8 cellular contexts compared by ENCODE assay signal in the genomic region with DNA sequence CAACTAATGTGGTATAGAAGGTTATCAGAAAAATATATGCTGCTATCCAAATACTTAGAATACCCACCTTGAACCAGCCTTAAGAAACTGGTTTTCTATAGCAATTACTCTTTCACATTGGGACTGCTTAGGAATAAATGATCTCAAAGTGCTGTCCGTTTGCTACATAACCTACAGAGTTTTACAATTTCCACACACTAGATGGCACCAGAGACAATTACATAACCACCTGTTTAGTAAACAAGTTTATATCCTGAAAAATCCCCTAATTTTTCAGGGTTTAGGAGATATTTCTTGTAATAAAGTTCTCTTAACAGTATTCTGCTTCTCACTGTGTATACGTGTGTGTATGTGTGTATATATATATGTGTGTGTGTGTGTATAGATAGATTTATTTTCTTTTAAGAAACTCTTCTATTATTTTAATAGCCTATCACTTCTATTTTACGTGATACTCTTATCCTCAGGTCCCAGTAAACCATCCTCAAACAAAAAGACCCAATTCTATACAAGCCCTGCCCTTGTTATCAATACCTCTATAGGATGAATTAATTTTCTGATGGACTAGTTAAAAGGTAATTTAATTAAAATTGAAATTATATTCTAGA. TPM values are rescaled to one million over a fixed set of nuclear protein-coding genes. Genes with fewer than 3 reads are reported as not detected.
A peak's percentile ranks its signal among the peaks of the same experiment; 100 is the strongest.
DNase-seq lines count a peak whose midpoint lies in the region; ATAC-seq, FAIRE-seq and TF ChIP-seq lines count a peak whose summit lies in the region.

No MANE protein-coding gene starts in this region.

- TF ChIP-seq CTCF in 22Rv1 (IDR thresholded peaks at IDR 0.05) = peak; percentile 79
- TF ChIP-seq CTCF in GM10248 (IDR thresholded peaks at IDR 0.05; ENCODE audit: control extremely low read depth, extremely low read depth, low read depth, missing control alignments) = peak; percentile 47
- peak; percentile 59 for TF ChIP-seq CTCF in MM.1S (IDR thresholded peaks at IDR 0.05; ENCODE audit: low read length)
- TF ChIP-seq CTCF in K562 (IDR thresholded peaks at IDR 0.05 in 2 of 3, conservative IDR thresholded peaks at IDR 0.05 in 1 of 3; ENCODE audit: insufficient read depth in 2 of 3, low read depth in 1 of 3, low read length in 3 of 3) = peak; percentile 3 to 43 (median 14); a peak in 2 of 6 replicates

- DNase-seq in GM10248 (ENCODE audit: extremely low spot score) (no peak), MM.1S (peak; percentile 57), K562 (ENCODE audit: extremely low read depth in 1 of 4, low spot score in 3 of 4) (peak; percentile 4 to 28 (median 5)), myocyte (ENCODE audit: low read depth) (peak; percentile 20)
- DNase-seq in stimulated activated CD4-positive, alpha-beta T cell treated with anti-CD3 and anti-CD28 coated beads, Interleukin-1b, Interleukin-23, amount 100 ng/mL, for 48 hours = no peak

- H3F3A ChIP-seq in MM.1S (ENCODE audit: insufficient read depth, low read length) = no peaks in the 10 kb centered on the region

- no peaks in the 10 kb centered on the region for H4K20me1 ChIP-seq in MM.1S (ENCODE audit: insufficient read depth, low read length)
- H4K20me1 ChIP-seq in K562 (replicated peaks; ENCODE audit: control insufficient read depth, insufficient read depth, low read length) = no peaks in the 10 kb centered on the region

- intact Hi-C loops in K562 (cut with micrococcal nuclease) = loop anchor here (2.0 to 10.0 kb wide), 2 partner anchors 840 to 1302 kb away; no protein-coding TSS in a partner anchor

- no peak overlapping the region for H3K4me2 ChIP-seq in MM.1S (ENCODE audit: low read depth, low read length)
- H3K4me2 ChIP-seq in K562 (ENCODE audit: insufficient read depth, low read length) = no peak overlapping the region

- in situ Hi-C loops in K562 (cut with MboI) = loop anchor here (25.0 kb wide), 2 partner anchors 844 to 1319 kb away; no protein-coding TSS in a partner anchor

- no peak for TF ChIP-seq POLR2A in K562 (conservative IDR thresholded peaks at IDR 0.05)

- no peaks in the 10 kb centered on the region for H3K9me1 ChIP-seq in K562 (ENCODE audit: control insufficient read depth, insufficient read depth, low read length)

- peak; percentile 58 to 62 for TF ChIP-seq RAD21 in K562 (CRISPR knock-in tag; conservative IDR thresholded peaks at IDR 0.05 in 1 of 2, IDR thresholded peaks at IDR 0.05 in 1 of 2)

- 2% methylated on average over 3 of the region's 3 CpGs for WGBS in K562 (ENCODE audit: insufficient coverage, low coverage, missing lambda C conversion rate)

- H3K4me3 ChIP-seq in MM.1S (ENCODE audit: low read length) = no peak overlapping the region
- no peak overlapping the region for H3K4me3 ChIP-seq in K562

- CTCF ChIA-PET in GM10248 (lab: Yijun Ruan, JAX) (interaction anchor here (0.8 kb wide), 1 partner anchor 11 kb away, joined by 3 read pairs; no protein-coding TSS in a partner anchor), K562 (lab: Yijun Ruan, JAX; ENCODE audit: low intra/inter-chr PET ratio) (interaction anchor here (1.2 to 1.3 kb wide), 2 partner anchors 840 to 1307 kb away, joined by 3 to 5 read pairs; no protein-coding TSS in a partner anchor)

- H3K79me2 ChIP-seq in MM.1S (ENCODE audit: low read length) (no peaks in the 10 kb centered on the region), K562 (ENCODE audit: control insufficient read depth, insufficient read depth, low read length) (no peaks in the 10 kb centered on the region)

- H3K36me3 ChIP-seq in MM.1S (replicated peaks; ENCODE audit: insufficient read depth, low read length) = no peaks in the 10 kb centered on the region
- H3K36me3 ChIP-seq in K562 (ENCODE audit: control insufficient read depth, insufficient read depth, low read length) = no peaks in the 10 kb centered on the region

- H2AFZ ChIP-seq in MM.1S (ENCODE audit: low read length) (no peak overlapping the region), K562 (ENCODE audit: low read depth, low read length) (no peak overlapping the region)

- BruUV-seq in K562 (replicated peaks; lab: Mats Ljungman, UMichigan) = no TSS peak

- H3K27me3 ChIP-seq in MM.1S (replicated peaks; ENCODE audit: insufficient read depth, low read length) = no peaks in the 10 kb centered on the region
- no peaks in the 10 kb centered on the region for H3K27me3 ChIP-seq in K562 (ENCODE audit: control insufficient read depth in 2 of 2, insufficient read depth in 2 of 2, low read length in 2 of 2)

- no peak overlapping the region for H3K9ac ChIP-seq in MM.1S (ENCODE audit: low read length)
- no peak overlapping the region for H3K9ac ChIP-seq in K562 (ENCODE audit: insufficient read depth in 1 of 2, low read depth in 2 of 2, low read length in 2 of 2)

- H3K9me3 ChIP-seq in MM.1S (replicated peaks; ENCODE audit: insufficient read depth, low read length) (no peaks in the 10 kb centered on the region), K562 (replicated peaks; ENCODE audit: control insufficient read depth, insufficient read depth, low read depth, low read length) (no peaks in the 10 kb centered on the region)

- no peak for TF ChIP-seq EP300 in K562 (IDR thresholded peaks at IDR 0.05; ENCODE audit: low read length)

- ATAC-seq in K562 (no peak), HG03095 (IDR thresholded peaks at IDR 0.05; ENCODE audit: unreplicated experiment) (no peak), HG02938 (IDR thresholded peaks at IDR 0.05; ENCODE audit: unreplicated experiment) (no peak)

- no peaks in the 10 kb centered on the region for H3K9me2 ChIP-seq in MM.1S (replicated peaks; ENCODE audit: insufficient read depth, low read length)

- POLR2A ChIA-PET in GM10248 (lab: Yijun Ruan, JAX) (no interaction called here), K562 (lab: Yijun Ruan, JAX) (no interaction called here)

- H3K27ac ChIP-seq in 22Rv1 = no peak overlapping the region
- H3K27ac ChIP-seq in MM.1S (ENCODE audit: low read length) = no peak overlapping the region
- H3K27ac ChIP-seq in K562 (ENCODE audit: extremely low read depth, low read depth, low read length) = no peak overlapping the region

- FAIRE-seq in K562 (lab: Jason Lieb, UNC) = no peak

- H3K4me1 ChIP-seq in MM.1S (ENCODE audit: low read length) = no peaks in the 10 kb centered on the region
- H3K4me1 ChIP-seq in K562 (replicated peaks in 1 of 2; ENCODE audit: control insufficient read depth in 2 of 2, insufficient read depth in 2 of 2, low read length in 2 of 2) = no peaks in the 10 kb centered on the region

RNA-seq across cellular contexts. Expression of gene OR5I1, which starts 6.7 kb away (rescaled TPM):
- total RNA-seq in K562 (2011; cell fraction: chromatin; rRNA removed; ENCODE audit: low replicate concordance) = not detected in 2 replicates
- total RNA-seq in K562 (2011; cell fraction: nucleolus; rRNA removed) = not detected in 2 replicates
- total RNA-seq in K562 (2011; cell fraction: nucleoplasm; rRNA removed) = not detected in 2 replicates
- total RNA-seq in K562 (2014; rRNA removed) (not detected in 2 replicates), K562 (2014; rRNA removed; fragmentation: Illumina TruSeq; extraction: Trizol) (not detected in 2 replicates), K562 (2015; rRNA removed; fragmentation: Illumina TruSeq; extraction: Trizol) (not detected in 2 replicates), K562 (2021) (not detected in 2 replicates), myocyte (not detected in 2 replicates)
- polyA plus RNA-seq in K562 (2011; rRNA removed) (not detected in 2 replicates), K562 (2014; fragmentation: Illumina TruSeq; extraction: Trizol) (not detected in 2 replicates), K562 (2014; fragmentation: Nextera tagmentation; extraction: Ambion mirVana) (not detected), K562 (2014; rRNA removed) (not detected in 2 replicates)
- not detected in 2 replicates for polyA plus RNA-seq in K562 (2011; cell fraction: cytosol; rRNA removed)
- not detected in 2 replicates for polyA plus RNA-seq in K562 (2011; cell fraction: nucleus; rRNA removed)
- polyA plus RNA-seq in K562 (2012) = not detected in 2 replicates
- polyA minus RNA-seq in K562 (2011; rRNA and poly(A)+ RNA removed) = not detected in 2 replicates
- polyA minus RNA-seq in K562 (2011; cell fraction: cytosol; rRNA and poly(A)+ RNA removed) = not detected in 2 replicates
- polyA minus RNA-seq in K562 (2011; cell fraction: nucleus; rRNA and poly(A)+ RNA removed) = not detected in 2 replicates
- not detected for polyA plus RNA-seq in myocyte (2012)

RNA-seq across cellular contexts. Expression of gene OR10AG1, which starts 26.9 kb away (rescaled TPM):
- total RNA-seq in K562 (2011; cell fraction: chromatin; rRNA removed; ENCODE audit: low replicate concordance) = not detected in 2 replicates
- not detected in 2 replicates for total RNA-seq in K562 (2011; cell fraction: nucleolus; rRNA removed)
- not detected in 2 replicates for total RNA-seq in K562 (2011; cell fraction: nucleoplasm; rRNA removed)
- total RNA-seq in K562 (2014; rRNA removed) = not detected in 2 replicates
- not detected in 2 replicates for total RNA-seq in K562 (2014; rRNA removed; fragmentation: Illumina TruSeq; extraction: Trizol)
- not detected in 2 replicates for total RNA-seq in K562 (2015; rRNA removed; fragmentation: Illumina TruSeq; extraction: Trizol)
- not detected in 2 replicates for total RNA-seq in K562 (2021)
- polyA plus RNA-seq in K562 (2011; rRNA removed) = not detected in 2 replicates
- not detected in 2 replicates for polyA plus RNA-seq in K562 (2011; cell fraction: cytosol; rRNA removed)
- polyA plus RNA-seq in K562 (2011; cell fraction: nucleus; rRNA removed) = not detected in 2 replicates
- polyA plus RNA-seq in K562 (2012) = not detected in 2 replicates
- polyA plus RNA-seq in K562 (2014; fragmentation: Illumina TruSeq; extraction: Trizol) = not detected in 2 replicates
- not detected for polyA plus RNA-seq in K562 (2014; fragmentation: Nextera tagmentation; extraction: Ambion mirVana)
- polyA plus RNA-seq in K562 (2014; rRNA removed) = not detected in 2 replicates
- polyA minus RNA-seq in K562 (2011; rRNA and poly(A)+ RNA removed) = not detected in 2 replicates
- polyA minus RNA-seq in K562 (2011; cell fraction: cytosol; rRNA and poly(A)+ RNA removed) = not detected in 2 replicates
- not detected in 2 replicates for polyA minus RNA-seq in K562 (2011; cell fraction: nucleus; rRNA and poly(A)+ RNA removed)
- total RNA-seq in myocyte = not detected in 2 replicates
- polyA plus RNA-seq in myocyte (2012) = not detected

RNA-seq across cellular contexts. Expression of gene OR5W2, which starts 28.5 kb away (rescaled TPM):
- total RNA-seq in K562 (2011; cell fraction: chromatin; rRNA removed; ENCODE audit: low replicate concordance) = not detected in 2 replicates
- not detected in 2 replicates for total RNA-seq in K562 (2011; cell fraction: nucleolus; rRNA removed)
- total RNA-seq in K562 (2011; cell fraction: nucleoplasm; rRNA removed) = not detected in 2 replicates
- total RNA-seq in K562 (2014; rRNA removed) = not detected in 2 replicates
- not detected in 2 replicates for total RNA-seq in K562 (2014; rRNA removed; fragmentation: Illumina TruSeq; extraction: Trizol)
- not detected in 2 replicates for total RNA-seq in K562 (2015; rRNA removed; fragmentation: Illumina TruSeq; extraction: Trizol)
- total RNA-seq in K562 (2021) = not detected in 2 replicates
- not detected in 2 replicates for polyA plus RNA-seq in K562 (2011; rRNA removed)
- not detected in 2 replicates for polyA plus RNA-seq in K562 (2011; cell fraction: cytosol; rRNA removed)
- not detected in 2 replicates for polyA plus RNA-seq in K562 (2011; cell fraction: nucleus; rRNA removed)
- not detected in 2 replicates for polyA plus RNA-seq in K562 (2012)
- not detected in 2 replicates for polyA plus RNA-seq in K562 (2014; fragmentation: Illumina TruSeq; extraction: Trizol)
- not detected for polyA plus RNA-seq in K562 (2014; fragmentation: Nextera tagmentation; extraction: Ambion mirVana)
- not detected in 2 replicates for polyA plus RNA-seq in K562 (2014; rRNA removed)
- polyA minus RNA-seq in K562 (2011; rRNA and poly(A)+ RNA removed) = not detected in 2 replicates
- polyA minus RNA-seq in K562 (2011; cell fraction: cytosol; rRNA and poly(A)+ RNA removed) = not detected in 2 replicates
- not detected in 2 replicates for polyA minus RNA-seq in K562 (2011; cell fraction: nucleus; rRNA and poly(A)+ RNA removed)
- total RNA-seq in myocyte = not detected in 2 replicates
- polyA plus RNA-seq in myocyte (2012) = not detected

RNA-seq across cellular contexts. Expression of gene OR5F1, which starts 51.5 kb away (rescaled TPM):
- not detected in 2 replicates for total RNA-seq in K562 (2011; cell fraction: chromatin; rRNA removed; ENCODE audit: low replicate concordance)
- total RNA-seq in K562 (2011; cell fraction: nucleolus; rRNA removed) = not detected in 2 replicates
- total RNA-seq in K562 (2011; cell fraction: nucleoplasm; rRNA removed) = not detected in 2 replicates
- total RNA-seq in K562 (2014; rRNA removed) (not detected in 2 replicates), K562 (2014; rRNA removed; fragmentation: Illumina TruSeq; extraction: Trizol) (not detected in 2 replicates), K562 (2015; rRNA removed; fragmentation: Illumina TruSeq; extraction: Trizol) (not detected in 2 replicates), K562 (2021) (not detected in 2 replicates), myocyte (not detected in 2 replicates)
- polyA plus RNA-seq in K562 (2011; rRNA removed) (not detected in 2 replicates), K562 (2014; fragmentation: Illumina TruSeq; extraction: Trizol) (not detected in 2 replicates), K562 (2014; fragmentation: Nextera tagmentation; extraction: Ambion mirVana) (not detected), K562 (2014; rRNA removed) (not detected in 2 replicates)
- polyA plus RNA-seq in K562 (2011; cell fraction: cytosol; rRNA removed) = not detected in 2 replicates
- not detected in 2 replicates for polyA plus RNA-seq in K562 (2011; cell fraction: nucleus; rRNA removed)
- polyA plus RNA-seq in K562 (2012) = not detected in 2 replicates
- polyA minus RNA-seq in K562 (2011; rRNA and poly(A)+ RNA removed) = not detected in 2 replicates
- polyA minus RNA-seq in K562 (2011; cell fraction: cytosol; rRNA and poly(A)+ RNA removed) = not detected in 2 replicates
- polyA minus RNA-seq in K562 (2011; cell fraction: nucleus; rRNA and poly(A)+ RNA removed) = not detected in 2 replicates
- polyA plus RNA-seq in myocyte (2012) = not detected

RNA-seq across cellular contexts. Expression of gene TRIM51, which starts 59.8 kb away (rescaled TPM):
- not detected in 2 replicates for total RNA-seq in K562 (2011; cell fraction: chromatin; rRNA removed; ENCODE audit: low replicate concordance)
- total RNA-seq in K562 (2011; cell fraction: nucleolus; rRNA removed) = not detected in 2 replicates
- not detected in 2 replicates for total RNA-seq in K562 (2011; cell fraction: nucleoplasm; rRNA removed)
- total RNA-seq in K562 (2014; rRNA removed) = not detected in 2 replicates
- total RNA-seq in K562 (2014; rRNA removed; fragmentation: Illumina TruSeq; extraction: Trizol) = not detected in 2 replicates
- total RNA-seq in K562 (2015; rRNA removed; fragmentation: Illumina TruSeq; extraction: Trizol) = not detected in 2 replicates
- not detected in 2 replicates for total RNA-seq in K562 (2021)
- not detected in 2 replicates for polyA plus RNA-seq in K562 (2011; rRNA removed)
- not detected in 2 replicates for polyA plus RNA-seq in K562 (2011; cell fraction: cytosol; rRNA removed)
- not detected in 2 replicates for polyA plus RNA-seq in K562 (2011; cell fraction: nucleus; rRNA removed)
- polyA plus RNA-seq in K562 (2012) = not detected in 2 replicates
- not detected in 2 replicates for polyA plus RNA-seq in K562 (2014; fragmentation: Illumina TruSeq; extraction: Trizol)
- polyA plus RNA-seq in K562 (2014; fragmentation: Nextera tagmentation; extraction: Ambion mirVana) = not detected
- polyA plus RNA-seq in K562 (2014; rRNA removed) = not detected in 2 replicates
- not detected in 2 replicates for polyA minus RNA-seq in K562 (2011; rRNA and poly(A)+ RNA removed)
- polyA minus RNA-seq in K562 (2011; cell fraction: cytosol; rRNA and poly(A)+ RNA removed) = not detected in 2 replicates
- not detected in 2 replicates for polyA minus RNA-seq in K562 (2011; cell fraction: nucleus; rRNA and poly(A)+ RNA removed)
- total RNA-seq in myocyte = not detected in 2 replicates
- not detected for polyA plus RNA-seq in myocyte (2012)

Comparison
In these comparisons a context has a peak if more than half of its experiments do, and no peak if none do; other contexts are left out.
1. CTCF ChIP-seq: peak in every context shown above with its lines; median percentile 79 in 22Rv1; 59 in MM.1S; 47 in GM10248; 14 in K562.
2. DNase-seq: peak in MM.1S (single experiment), K562 (4 of 4) and myocyte (single experiment); none in GM10248 (single experiment) and stimulated activated CD4-positive, alpha-beta T cell treated with anti-CD3 and anti-CD28 coated beads, Interleukin-1b, Interleukin-23, amount 100 ng/mL, for 48 hours (single experiment).